31 cellular contexts compared by ENCODE assay signal in the genomic region with DNA sequence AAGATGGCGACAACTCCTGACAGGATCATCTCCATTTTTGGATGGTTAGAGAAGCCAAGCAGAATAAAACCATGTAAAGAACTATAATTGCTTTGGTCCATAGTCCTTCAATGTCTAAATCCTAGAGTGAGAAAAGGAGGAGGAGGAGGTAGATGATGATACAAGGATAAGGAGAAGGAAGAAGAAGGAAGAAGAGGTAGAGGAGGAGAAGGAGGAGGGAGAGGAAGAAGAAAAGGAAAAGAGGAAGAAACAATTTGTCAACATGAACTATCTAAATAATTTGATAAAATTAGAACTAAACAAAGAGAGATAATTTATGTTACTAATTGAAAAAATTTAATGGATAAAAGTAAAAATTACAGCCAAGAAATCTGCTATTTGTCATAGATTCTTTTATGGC. TPM values are rescaled to one million over a fixed set of nuclear protein-coding genes. Genes with fewer than 3 reads are reported as not detected.
"Had no signal": no experiment of that assay in that cellular context is flagged by ENCODE, and none has a peak within 500 bp of the region (broad histone marks: within the 10 kb centered on the region; RNA-seq: fewer than 3 reads in every experiment).

A gene with protein sequence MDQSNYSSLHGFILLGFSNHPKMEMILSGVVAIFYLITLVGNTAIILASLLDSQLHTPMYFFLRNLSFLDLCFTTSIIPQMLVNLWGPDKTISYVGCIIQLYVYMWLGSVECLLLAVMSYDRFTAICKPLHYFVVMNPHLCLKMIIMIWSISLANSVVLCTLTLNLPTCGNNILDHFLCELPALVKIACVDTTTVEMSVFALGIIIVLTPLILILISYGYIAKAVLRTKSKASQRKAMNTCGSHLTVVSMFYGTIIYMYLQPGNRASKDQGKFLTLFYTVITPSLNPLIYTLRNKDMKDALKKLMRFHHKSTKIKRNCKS (minus strand): TSS at position 101 of the 400 bp plus-strand sequence. CDS start 0 bp downstream, at position 101.

- ATAC-seq: stimulated activated effector memory CD8-positive, alpha-beta T cell treated with anti-CD3 and anti-CD28 coated beads, Interleukin-12 subunit alpha, Interleukin-12 subunit beta, amount 100 ng/mL, for 72 hours; stimulated activated memory B cell treated with anti-CD40 and anti-IgM and Interleukin-4, amounts not matched to agents 10 μg/mL and 1 μg/mL and 100 μg/mL, for 72 hours; stimulated activated naive B cell treated with anti-CD40 and anti-IgM and Interleukin-4, amounts not matched to agents 10 μg/mL and 1 μg/mL and 100 μg/mL, for 72 hours; stimulated activated naive CD8-positive, alpha-beta T cell treated with anti-CD3 and anti-CD28 coated beads, Interleukin-15, amount 100 ng/mL, for 72 hours; stimulated activated naive CD8-positive, alpha-beta T cell treated with anti-CD3 and anti-CD28 coated beads, Interleukin-15, Interleukin-2, amounts not matched to agents 100 U/mL and 50 U/mL, for 24 hours; upper lobe of right lung had no signal

- FAIRE-seq: urothelium cell line had no signal

- H3K9me3 ChIP-seq: stomach, suprapubic skin, testis, thyroid gland, tibial artery, tibial nerve, transverse colon, upper lobe of left lung, upper lobe of right lung, uterus, vagina had no signal

- H3K27me3 ChIP-seq: testis, thyroid gland, tibial artery, tibial nerve, upper lobe of left lung, uterus, vagina had no signal

- H3K27ac ChIP-seq: stomach, suprapubic skin, testis, thoracic aorta, thyroid gland, tibial artery, tibial nerve, transverse colon, upper lobe of left lung, upper lobe of right lung, uterus, vagina had no signal

- H3K4me1 ChIP-seq: stomach, suprapubic skin, testis, thyroid gland, tibial artery, tibial nerve, transverse colon, upper lobe of left lung, upper lobe of right lung, uterus, vagina had no signal

- H3K4me3 ChIP-seq: stomach, suprapubic skin, testis, thoracic aorta, thyroid gland, tibial artery, tibial nerve, transverse colon, upper lobe of left lung, upper lobe of right lung, uterus, vagina had no signal

- DNase-seq: stimulated activated CD4-positive, alpha-beta T cell treated with anti-CD3 and anti-CD28 coated beads, Interleukin-2, amount 100 ng/mL, for 48 hours; stimulated activated CD4-positive, alpha-beta T cell treated with anti-CD3 and anti-CD28 coated beads, Interleukin-4, amount 100 ng/mL, for 1 hour; stimulated activated CD4-positive, alpha-beta T cell treated with anti-CD3 and anti-CD28 coated beads, Interleukin-4, amount 100 ng/mL, for 24 hours; stimulated activated CD4-positive, alpha-beta T cell treated with anti-CD3 and anti-CD28 coated beads, Interleukin-4, amount 100 ng/mL, for 4 hours; stimulated activated CD8-positive, alpha-beta memory T cell treated with anti-CD3 and anti-CD28 coated beads, Interleukin-4, amount 100 ng/mL, for 48 hours; stimulated activated naive B cell treated with anti-CD40 and anti-IgM and Interleukin-4, amounts not matched to agents 10 μg/mL and 1 μg/mL and 100 μg/mL, for 72 hours; stimulated activated naive CD4-positive, alpha-beta T cell; stimulated activated naive CD4-positive, alpha-beta T cell treated with Interleukin-2 at 50 U/mL for 16 hours; stimulated activated naive CD8-positive, alpha-beta T cell treated with anti-CD3 and anti-CD28 coated beads, Interleukin-15, amount 100 ng/mL, for 72 hours; stimulated activated naive CD8-positive, alpha-beta T cell treated with anti-CD3 and anti-CD28 coated beads, Interleukin-15, Interleukin-2, amounts not matched to agents 100 U/mL and 50 U/mL, for 24 hours; stomach; substantia nigra; testis; thyroid gland; tibial artery; transverse colon; upper lobe of left lung; upper lobe of right lung; uterus had no signal

- H3K36me3 ChIP-seq: stomach, suprapubic skin, thoracic aorta, thyroid gland, tibial artery, tibial nerve, transverse colon, upper lobe of left lung, upper lobe of right lung, uterus, vagina had no signal

RNA-seq across cellular contexts. Expression of the gene that starts here (rescaled TPM):
- total RNA-seq: stomach, subcutaneous adipose tissue, suprapubic skin, temporal lobe, testis, thoracic aorta, thyroid gland, tibial nerve, transverse colon, upper lobe of left lung, upper lobe of right lung, ureter, urinary bladder, uterus, vagina had no signal
- polyA plus RNA-seq: stomach, thymus, urinary bladder had no signal
